ENCODE assay signal across 1 cellular context in the genomic region with DNA sequence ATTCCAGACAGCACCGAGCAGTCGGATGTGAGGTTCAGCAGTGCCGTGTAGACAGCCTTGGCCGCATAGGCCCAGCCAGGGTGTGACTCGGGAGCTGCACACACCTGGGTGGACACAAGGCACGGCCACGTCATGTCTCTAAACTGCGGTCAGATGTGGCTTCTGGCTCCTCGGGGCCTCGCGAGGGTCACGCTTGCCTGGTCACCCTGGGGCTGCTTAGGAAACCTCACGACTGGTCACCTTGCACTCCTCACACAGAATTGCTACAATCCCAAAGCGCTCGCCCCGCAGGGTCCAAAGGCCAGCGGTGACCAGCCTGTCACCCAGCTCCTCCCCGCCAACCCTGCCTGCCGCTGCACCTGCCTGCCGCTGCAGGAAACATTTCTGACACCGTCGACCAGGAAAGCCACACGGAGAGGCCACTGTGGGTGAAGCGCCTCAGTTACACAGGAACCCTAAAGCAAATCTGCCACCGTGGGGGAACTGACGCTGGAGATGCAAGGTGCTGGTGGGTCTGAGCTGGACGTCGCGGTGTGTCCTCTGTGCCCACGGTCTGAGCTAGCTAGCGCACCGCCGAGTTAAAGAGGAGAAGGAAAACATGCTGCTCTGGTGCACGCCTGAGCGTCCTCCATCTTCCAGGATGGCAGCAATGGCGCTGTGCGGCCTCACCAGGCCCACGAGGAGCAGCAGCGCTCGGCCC.
TF ChIP-seq lines count a peak whose summit lies in the region.

No MANE protein-coding gene starts in this region.

TF ChIP-seq in HepG2, 621 proteins besides CTCF, POLR2A, EP300 and RAD21 (continued from another document):
- TF ChIP-seq, protein P1, sequence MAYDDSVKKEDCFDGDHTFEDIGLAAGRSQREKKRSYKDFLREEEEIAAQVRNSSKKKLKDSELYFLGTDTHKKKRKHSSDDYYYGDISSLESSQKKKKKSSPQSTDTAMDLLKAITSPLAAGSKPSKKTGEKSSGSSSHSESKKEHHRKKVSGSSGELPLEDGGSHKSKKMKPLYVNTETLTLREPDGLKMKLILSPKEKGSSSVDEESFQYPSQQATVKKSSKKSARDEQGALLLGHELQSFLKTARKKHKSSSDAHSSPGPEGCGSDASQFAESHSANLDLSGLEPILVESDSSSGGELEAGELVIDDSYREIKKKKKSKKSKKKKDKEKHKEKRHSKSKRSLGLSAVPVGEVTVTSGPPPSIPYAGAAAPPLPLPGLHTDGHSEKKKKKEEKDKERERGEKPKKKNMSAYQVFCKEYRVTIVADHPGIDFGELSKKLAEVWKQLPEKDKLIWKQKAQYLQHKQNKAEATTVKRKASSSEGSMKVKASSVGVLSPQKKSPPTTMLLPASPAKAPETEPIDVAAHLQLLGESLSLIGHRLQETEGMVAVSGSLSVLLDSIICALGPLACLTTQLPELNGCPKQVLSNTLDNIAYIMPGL (CRISPR knock-in tag; IDR thresholded peaks at IDR 0.05; ENCODE audit: borderline replicate concordance in 1 of 2, low read depth in 1 of 2) = 0 out of 4 replicates have a peak, but pooled peaks of 1 of the 2 experiments have one; percentile 44
- TF ChIP-seq SUZ12 (IDR thresholded peaks at IDR 0.05; ENCODE audit: low read depth, low read length) (no peak), SRSF4 (IDR thresholded peaks at IDR 0.05; ENCODE audit: low read depth, low read length, poor library complexity, severe bottlenecking) (no peak), UBTF (CRISPR knock-in tag; IDR thresholded peaks at IDR 0.05) (peak; percentile 83), CEBPB (IDR thresholded peaks at IDR 0.05; ENCODE audit: borderline replicate concordance, low read depth, low read length) (peak; percentile 78), FOSL2 (CRISPR knock-in tag; IDR thresholded peaks at IDR 0.05) (peak; percentile 63), ZNF713 (CRISPR knock-in tag; IDR thresholded peaks at IDR 0.05) (no peak)
- TF ChIP-seq, protein P2, sequence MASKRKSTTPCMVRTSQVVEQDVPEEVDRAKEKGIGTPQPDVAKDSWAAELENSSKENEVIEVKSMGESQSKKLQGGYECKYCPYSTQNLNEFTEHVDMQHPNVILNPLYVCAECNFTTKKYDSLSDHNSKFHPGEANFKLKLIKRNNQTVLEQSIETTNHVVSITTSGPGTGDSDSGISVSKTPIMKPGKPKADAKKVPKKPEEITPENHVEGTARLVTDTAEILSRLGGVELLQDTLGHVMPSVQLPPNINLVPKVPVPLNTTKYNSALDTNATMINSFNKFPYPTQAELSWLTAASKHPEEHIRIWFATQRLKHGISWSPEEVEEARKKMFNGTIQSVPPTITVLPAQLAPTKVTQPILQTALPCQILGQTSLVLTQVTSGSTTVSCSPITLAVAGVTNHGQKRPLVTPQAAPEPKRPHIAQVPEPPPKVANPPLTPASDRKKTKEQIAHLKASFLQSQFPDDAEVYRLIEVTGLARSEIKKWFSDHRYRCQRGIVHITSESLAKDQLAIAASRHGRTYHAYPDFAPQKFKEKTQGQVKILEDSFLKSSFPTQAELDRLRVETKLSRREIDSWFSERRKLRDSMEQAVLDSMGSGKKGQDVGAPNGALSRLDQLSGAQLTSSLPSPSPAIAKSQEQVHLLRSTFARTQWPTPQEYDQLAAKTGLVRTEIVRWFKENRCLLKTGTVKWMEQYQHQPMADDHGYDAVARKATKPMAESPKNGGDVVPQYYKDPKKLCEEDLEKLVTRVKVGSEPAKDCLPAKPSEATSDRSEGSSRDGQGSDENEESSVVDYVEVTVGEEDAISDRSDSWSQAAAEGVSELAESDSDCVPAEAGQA (IDR thresholded peaks at IDR 0.05; ENCODE audit: low read depth) = peak; percentile 34; the same call in 1 of the 2 replicates
- TF ChIP-seq, protein P2 (CRISPR knock-in tag; IDR thresholded peaks at IDR 0.05; ENCODE audit: borderline replicate concordance) = no peak
